ENCODE assay signal across 1 cellular context in the genomic region with DNA sequence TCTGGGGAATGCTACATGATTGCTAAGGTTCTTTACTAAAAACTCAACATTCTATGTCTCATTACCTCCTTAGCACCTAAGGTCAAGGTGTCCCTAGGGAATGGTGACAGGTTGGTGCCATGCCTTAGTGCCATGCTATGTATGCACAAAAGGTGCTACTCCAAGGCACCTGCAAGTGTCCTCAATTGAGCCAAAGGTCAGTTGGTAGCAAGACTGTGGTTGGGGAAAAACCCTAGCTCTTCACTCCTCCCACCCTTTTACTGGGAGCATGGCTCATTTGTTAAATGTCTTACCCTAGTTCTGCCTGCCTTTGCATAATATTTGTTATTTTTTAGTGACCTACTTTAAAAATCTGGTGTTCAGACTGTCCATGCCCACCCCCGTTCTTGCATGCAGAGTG.
TF ChIP-seq lines count a peak whose summit lies in the region.

No MANE protein-coding gene starts in this region.

TF ChIP-seq in HepG2, 621 proteins besides CTCF, POLR2A, EP300 and RAD21 (continued from another document):
- TF ChIP-seq, protein P1, sequence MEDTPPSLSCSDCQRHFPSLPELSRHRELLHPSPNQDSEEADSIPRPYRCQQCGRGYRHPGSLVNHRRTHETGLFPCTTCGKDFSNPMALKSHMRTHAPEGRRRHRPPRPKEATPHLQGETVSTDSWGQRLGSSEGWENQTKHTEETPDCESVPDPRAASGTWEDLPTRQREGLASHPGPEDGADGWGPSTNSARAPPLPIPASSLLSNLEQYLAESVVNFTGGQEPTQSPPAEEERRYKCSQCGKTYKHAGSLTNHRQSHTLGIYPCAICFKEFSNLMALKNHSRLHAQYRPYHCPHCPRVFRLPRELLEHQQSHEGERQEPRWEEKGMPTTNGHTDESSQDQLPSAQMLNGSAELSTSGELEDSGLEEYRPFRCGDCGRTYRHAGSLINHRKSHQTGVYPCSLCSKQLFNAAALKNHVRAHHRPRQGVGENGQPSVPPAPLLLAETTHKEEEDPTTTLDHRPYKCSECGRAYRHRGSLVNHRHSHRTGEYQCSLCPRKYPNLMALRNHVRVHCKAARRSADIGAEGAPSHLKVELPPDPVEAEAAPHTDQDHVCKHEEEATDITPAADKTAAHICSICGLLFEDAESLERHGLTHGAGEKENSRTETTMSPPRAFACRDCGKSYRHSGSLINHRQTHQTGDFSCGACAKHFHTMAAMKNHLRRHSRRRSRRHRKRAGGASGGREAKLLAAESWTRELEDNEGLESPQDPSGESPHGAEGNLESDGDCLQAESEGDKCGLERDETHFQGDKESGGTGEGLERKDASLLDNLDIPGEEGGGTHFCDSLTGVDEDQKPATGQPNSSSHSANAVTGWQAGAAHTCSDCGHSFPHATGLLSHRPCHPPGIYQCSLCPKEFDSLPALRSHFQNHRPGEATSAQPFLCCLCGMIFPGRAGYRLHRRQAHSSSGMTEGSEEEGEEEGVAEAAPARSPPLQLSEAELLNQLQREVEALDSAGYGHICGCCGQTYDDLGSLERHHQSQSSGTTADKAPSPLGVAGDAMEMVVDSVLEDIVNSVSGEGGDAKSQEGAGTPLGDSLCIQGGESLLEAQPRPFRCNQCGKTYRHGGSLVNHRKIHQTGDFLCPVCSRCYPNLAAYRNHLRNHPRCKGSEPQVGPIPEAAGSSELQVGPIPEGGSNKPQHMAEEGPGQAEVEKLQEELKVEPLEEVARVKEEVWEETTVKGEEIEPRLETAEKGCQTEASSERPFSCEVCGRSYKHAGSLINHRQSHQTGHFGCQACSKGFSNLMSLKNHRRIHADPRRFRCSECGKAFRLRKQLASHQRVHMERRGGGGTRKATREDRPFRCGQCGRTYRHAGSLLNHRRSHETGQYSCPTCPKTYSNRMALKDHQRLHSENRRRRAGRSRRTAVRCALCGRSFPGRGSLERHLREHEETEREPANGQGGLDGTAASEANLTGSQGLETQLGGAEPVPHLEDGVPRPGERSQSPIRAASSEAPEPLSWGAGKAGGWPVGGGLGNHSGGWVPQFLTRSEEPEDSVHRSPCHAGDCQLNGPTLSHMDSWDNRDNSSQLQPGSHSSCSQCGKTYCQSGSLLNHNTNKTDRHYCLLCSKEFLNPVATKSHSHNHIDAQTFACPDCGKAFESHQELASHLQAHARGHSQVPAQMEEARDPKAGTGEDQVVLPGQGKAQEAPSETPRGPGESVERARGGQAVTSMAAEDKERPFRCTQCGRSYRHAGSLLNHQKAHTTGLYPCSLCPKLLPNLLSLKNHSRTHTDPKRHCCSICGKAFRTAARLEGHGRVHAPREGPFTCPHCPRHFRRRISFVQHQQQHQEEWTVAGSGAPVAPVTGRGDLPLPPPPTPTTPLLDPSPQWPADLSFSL (CRISPR knock-in tag; IDR thresholded peaks at IDR 0.05) = no peak
- no peak for TF ChIP-seq ZNF839 (CRISPR knock-in tag; IDR thresholded peaks at IDR 0.05; ENCODE audit: borderline replicate concordance)
